24 cellular contexts compared by ENCODE assay signal in genomic region chr4:113768952-113769351, GRCh38. TPM values are rescaled to one million over a fixed set of nuclear protein-coding genes. Genes with fewer than 3 reads are reported as not detected.
A peak's percentile ranks its signal among the peaks of the same experiment; 100 is the strongest.
DNase-seq lines count a peak whose midpoint lies in the region; ATAC-seq, FAIRE-seq and TF ChIP-seq lines count a peak whose summit lies in the region.
"Had no signal": no experiment of that assay in that cellular context is flagged by ENCODE, and none has a peak within 500 bp of the region (broad histone marks: within the 10 kb centered on the region; RNA-seq: fewer than 3 reads in every experiment).

No MANE protein-coding gene starts in this region.

- H3K36me3 ChIP-seq in OCI-LY7 (ENCODE audit: insufficient read depth, low read length) (no peaks in the 10 kb centered on the region), astrocyte (ENCODE audit: insufficient read depth, low read length) (no peaks in the 10 kb centered on the region)
- H3K36me3 ChIP-seq: BE2C; BLaER1 treated with 17β-estradiol and CSF1 and Interleukin-3, amounts not matched to agents 10 nM and 100 nM had no signal

- H3K9ac ChIP-seq in astrocyte (ENCODE audit: low read length): no peak overlapping the region
- H3K9ac ChIP-seq: BLaER1 treated with 17β-estradiol and CSF1 and Interleukin-3, amounts not matched to agents 10 nM and 100 nM; GM23248 had no signal

- H2AFZ ChIP-seq in OCI-LY7 (ENCODE audit: low read length): peak overlapping the region; percentile 29; the same call in 1 of the 2 replicates
- H2AFZ ChIP-seq in astrocyte (ENCODE audit: low read depth, low read length): no peak overlapping the region
- H2AFZ ChIP-seq: GM23248 had no signal

- POLR2A ChIA-PET in activated CD4-positive, alpha-beta T cell treated with anti-CD3 and anti-CD28 coated beads for 36 hours (lab: Charles Lee): no interaction called here
- POLR2A ChIA-PET in activated CD4-positive, alpha-beta T cell treated with anti-CD3 and anti-CD28 coated beads, Interleukin-2, amount 10 ng/mL, durations not matched to agents 7 days and 5 days (lab: Charles Lee): no interaction called here
- POLR2A ChIA-PET in OCI-LY7 (lab: Charles Lee): interaction anchor here (1.3 kb wide), 1 partner anchor 12 kb away, joined by 4 read pairs; no protein-coding TSS in a partner anchor

- DNase-seq in activated CD4-positive, alpha-beta T cell treated with anti-CD3 and anti-CD28 coated beads for 36 hours: no peak
- DNase-seq in activated CD4-positive, alpha-beta T cell treated with anti-CD3 and anti-CD28 coated beads, Interleukin-2, amount 10 ng/mL, durations not matched to agents 7 days and 5 days: no peak
- DNase-seq in OCI-LY7 (ENCODE audit: low spot score) (no peak), astrocyte (ENCODE audit: low read depth) (peak; percentile 27), Calu3 (no peak), NOMO-1 treated with DMSO at 0.1 percent for 48 hours (lab: John Stamatoyannopoulos, UW; ENCODE audit: unreplicated experiment) (no peak)
- DNase-seq: AML-193; BE2C; CD4-positive, alpha-beta T cell; CD8-positive, alpha-beta memory T cell; DMS53; DMS79 treated with DMSO at 0.1 percent for 48 hours; GF-D8; GM23248; H7; HCEC 1CT had no signal

- CTCF ChIA-PET in activated CD4-positive, alpha-beta T cell treated with anti-CD3 and anti-CD28 coated beads for 36 hours (lab: Charles Lee): interaction anchor here (1.1 kb wide), 1 partner anchor 11 kb away, joined by 4 read pairs; no protein-coding TSS in a partner anchor
- CTCF ChIA-PET in activated CD4-positive, alpha-beta T cell treated with anti-CD3 and anti-CD28 coated beads, Interleukin-2, amount 10 ng/mL, durations not matched to agents 7 days and 5 days (lab: Charles Lee): interaction anchor here (1.0 kb wide), 1 partner anchor 10 kb away, joined by 3 read pairs; no protein-coding TSS in a partner anchor
- CTCF ChIA-PET in OCI-LY7 (lab: Charles Lee; ENCODE audit: unreplicated experiment): no interaction called here
- CTCF ChIA-PET in Calu3 (lab: Charles Lee): interaction anchor here (1.1 kb wide), 1 partner anchor 16 kb away, joined by 3 read pairs; no protein-coding TSS in a partner anchor

- H3K4me2 ChIP-seq in OCI-LY7 (ENCODE audit: low read length) (no peak overlapping the region), astrocyte (ENCODE audit: low read length) (no peak overlapping the region)
- H3K4me2 ChIP-seq: BLaER1 treated with 17β-estradiol and CSF1 and Interleukin-3, amounts not matched to agents 10 nM and 100 nM had no signal

- no peak overlapping the region for H3K4me3 Mint-ChIP-seq in activated CD4-positive, alpha-beta T cell treated with anti-CD3 and anti-CD28 coated beads for 36 hours
- no peak overlapping the region for H3K4me3 Mint-ChIP-seq in activated CD4-positive, alpha-beta T cell treated with anti-CD3 and anti-CD28 coated beads, Interleukin-2, amount 10 ng/mL, durations not matched to agents 7 days and 5 days
- H3K4me3 Mint-ChIP-seq in astrocyte (ENCODE audit: unreplicated experiment): no peak overlapping the region
- no peak overlapping the region for H3K4me3 Mint-ChIP-seq in Calu3 (ENCODE audit: low read depth, unreplicated experiment)
- H3K4me3 Mint-ChIP-seq: CD4-positive, alpha-beta T cell; CD8-positive, alpha-beta memory T cell had no signal

- H3K27me3 ChIP-seq in astrocyte (ENCODE audit: insufficient read depth, low read length): no peaks in the 10 kb centered on the region
- H3K27me3 ChIP-seq: BE2C; BLaER1 treated with 17β-estradiol and CSF1 and Interleukin-3, amounts not matched to agents 10 nM and 100 nM had no signal

- H3K9me3 Mint-ChIP-seq in activated CD4-positive, alpha-beta T cell treated with anti-CD3 and anti-CD28 coated beads for 36 hours (ENCODE audit: low read depth): no peaks in the 10 kb centered on the region
- H3K9me3 Mint-ChIP-seq in activated CD4-positive, alpha-beta T cell treated with anti-CD3 and anti-CD28 coated beads, Interleukin-2, amount 10 ng/mL, durations not matched to agents 7 days and 5 days: peaks cover 5% of the 10 kb centered on the region
- H3K9me3 Mint-ChIP-seq in astrocyte (ENCODE audit: unreplicated experiment) (peaks cover 5% of the 10 kb centered on the region), Calu3 (ENCODE audit: low read depth, unreplicated experiment) (no peaks in the 10 kb centered on the region)
- H3K9me3 Mint-ChIP-seq: CD4-positive, alpha-beta T cell; CD8-positive, alpha-beta memory T cell had no signal

- FAIRE-seq in astrocyte (lab: Jason Lieb, UNC): no peak
- FAIRE-seq: A204.1, GM12891, GM18507, H1 had no signal

- H3K4me3 ChIP-seq in OCI-LY7 (ENCODE audit: low read depth, low read length, poor library complexity, severe bottlenecking) (no peak overlapping the region), astrocyte (ENCODE audit: insufficient read depth, low read depth, low read length) (no peak overlapping the region)
- H3K4me3 ChIP-seq: BLaER1 treated with 17β-estradiol and CSF1 and Interleukin-3, amounts not matched to agents 10 nM and 100 nM; GM23248 had no signal

- TF ChIP-seq CTCF in OCI-LY7 (conservative IDR thresholded peaks at IDR 0.05; ENCODE audit: low read length) (no peak), astrocyte (IDR thresholded peaks at IDR 0.05; ENCODE audit: insufficient read depth, low read depth, low read length) (no peak), Calu3 (IDR thresholded peaks at IDR 0.05; ENCODE audit: unreplicated experiment) (no peak)

- H3K4me1 ChIP-seq in OCI-LY7 (ENCODE audit: insufficient read depth, low read length, poor library complexity, severe bottlenecking) (no peaks in the 10 kb centered on the region), astrocyte (ENCODE audit: insufficient read depth, low read length) (no peaks in the 10 kb centered on the region)

- no peak for ATAC-seq in activated CD4-positive, alpha-beta T cell treated with anti-CD3 and anti-CD28 coated beads for 36 hours
- ATAC-seq in GM21786 (IDR thresholded peaks at IDR 0.05; ENCODE audit: unreplicated experiment): no peak

- no peaks in the 10 kb centered on the region for H4K20me1 ChIP-seq in OCI-LY7 (ENCODE audit: insufficient read depth, low read length)
- H4K20me1 ChIP-seq in astrocyte (ENCODE audit: insufficient read depth, low read length): no peaks in the 10 kb centered on the region
- H4K20me1 ChIP-seq: BLaER1 treated with 17β-estradiol and CSF1 and Interleukin-3, amounts not matched to agents 10 nM and 100 nM had no signal

- H3K27ac ChIP-seq in OCI-LY7 (ENCODE audit: low read depth, low read length, poor library complexity, severe bottlenecking) (no peak overlapping the region), astrocyte (ENCODE audit: low read depth, low read length) (no peak overlapping the region)
- H3K27ac ChIP-seq: 22Rv1; BLaER1 treated with 17β-estradiol and CSF1 and Interleukin-3, amounts not matched to agents 10 nM and 100 nM; GM23248 had no signal

- BruUV-seq in OCI-LY7 (replicated peaks; lab: Mats Ljungman, UMichigan) (no TSS peak), Calu3 (replicated peaks; lab: Mats Ljungman, UMichigan) (no TSS peak)

- H3K27me3 Mint-ChIP-seq in activated CD4-positive, alpha-beta T cell treated with anti-CD3 and anti-CD28 coated beads for 36 hours: no peaks in the 10 kb centered on the region
- no peaks in the 10 kb centered on the region for H3K27me3 Mint-ChIP-seq in activated CD4-positive, alpha-beta T cell treated with anti-CD3 and anti-CD28 coated beads, Interleukin-2, amount 10 ng/mL, durations not matched to agents 7 days and 5 days
- H3K27me3 Mint-ChIP-seq in astrocyte (ENCODE audit: low read depth, unreplicated experiment) (no peaks in the 10 kb centered on the region), Calu3 (ENCODE audit: unreplicated experiment) (no peaks in the 10 kb centered on the region)
- H3K27me3 Mint-ChIP-seq: CD4-positive, alpha-beta T cell had no signal

- H3K36me3 Mint-ChIP-seq in activated CD4-positive, alpha-beta T cell treated with anti-CD3 and anti-CD28 coated beads for 36 hours (ENCODE audit: low read depth): no peaks in the 10 kb centered on the region
- H3K36me3 Mint-ChIP-seq in activated CD4-positive, alpha-beta T cell treated with anti-CD3 and anti-CD28 coated beads, Interleukin-2, amount 10 ng/mL, durations not matched to agents 7 days and 5 days (ENCODE audit: low read depth): no peaks in the 10 kb centered on the region
- H3K36me3 Mint-ChIP-seq in astrocyte (ENCODE audit: low read depth, unreplicated experiment) (no peaks in the 10 kb centered on the region), Calu3 (ENCODE audit: insufficient read depth, unreplicated experiment) (no peaks in the 10 kb centered on the region)
- H3K36me3 Mint-ChIP-seq: CD14-positive monocyte had no signal

- H3K27ac Mint-ChIP-seq in activated CD4-positive, alpha-beta T cell treated with anti-CD3 and anti-CD28 coated beads for 36 hours: peak overlapping the region; percentile 9
- H3K27ac Mint-ChIP-seq in activated CD4-positive, alpha-beta T cell treated with anti-CD3 and anti-CD28 coated beads, Interleukin-2, amount 10 ng/mL, durations not matched to agents 7 days and 5 days: no peak overlapping the region
- no peak overlapping the region for H3K27ac Mint-ChIP-seq in astrocyte (ENCODE audit: unreplicated experiment)
- H3K27ac Mint-ChIP-seq in Calu3 (ENCODE audit: unreplicated experiment): no peak overlapping the region
- H3K27ac Mint-ChIP-seq: CD14-positive monocyte; CD4-positive, alpha-beta T cell; CD8-positive, alpha-beta memory T cell had no signal

- intact Hi-C loops in activated CD4-positive, alpha-beta T cell treated with anti-CD3 and anti-CD28 coated beads for 36 hours (cut with DNase I, micrococcal nuclease): loop anchor here (10.0 kb wide), 3 partner anchors 136 to 1484 kb away; partner anchors contain the start of gene TIFA (in 1 of the 2)
- intact Hi-C loops in OCI-LY7 (cut with micrococcal nuclease; ENCODE audit: unreplicated experiment) (loop anchor here (10.0 kb wide), 1 partner anchor 1134 kb away; the partner anchor contains the start of genes LARP7 and ZGRF1), Calu3 (cut with micrococcal nuclease; ENCODE audit: unreplicated experiment) (no loop called here)

- H3K9me2 ChIP-seq in OCI-LY7 (ENCODE audit: insufficient read depth, low read length): no peaks in the 10 kb centered on the region

- H3K79me2 ChIP-seq in OCI-LY7 (ENCODE audit: insufficient read depth, low read depth, low read length) (no peaks in the 10 kb centered on the region), astrocyte (ENCODE audit: insufficient read depth, low read length) (no peaks in the 10 kb centered on the region)

- H3K9me3 ChIP-seq in OCI-LY7 (ENCODE audit: low read length): no peaks in the 10 kb centered on the region
- H3K9me3 ChIP-seq in astrocyte (ENCODE audit: insufficient read depth, low read depth, low read length): no peaks in the 10 kb centered on the region
- H3K9me3 ChIP-seq: BE2C had no signal

- H3K4me1 Mint-ChIP-seq in activated CD4-positive, alpha-beta T cell treated with anti-CD3 and anti-CD28 coated beads for 36 hours: peaks cover 53% of the 10 kb centered on the region
- peaks cover 26% of the 10 kb centered on the region for H3K4me1 Mint-ChIP-seq in activated CD4-positive, alpha-beta T cell treated with anti-CD3 and anti-CD28 coated beads, Interleukin-2, amount 10 ng/mL, durations not matched to agents 7 days and 5 days
- H3K4me1 Mint-ChIP-seq in astrocyte (ENCODE audit: low read depth, unreplicated experiment) (no peaks in the 10 kb centered on the region), Calu3 (ENCODE audit: low read depth, unreplicated experiment) (peaks cover 28% of the 10 kb centered on the region)

RNA-seq across cellular contexts. Expression of gene CAMK2D, which starts 7.4 kb away (rescaled TPM):
- 10 to 100 TPM; 70.3 to 71.3 TPM for total RNA-seq in activated CD4-positive, alpha-beta T cell treated with anti-CD3 and anti-CD28 coated beads for 36 hours
- 10 to 100 TPM; 37.8 to 38.5 TPM for total RNA-seq in activated CD4-positive, alpha-beta T cell treated with anti-CD3 and anti-CD28 coated beads, Interleukin-2, amount 10 ng/mL, durations not matched to agents 7 days and 5 days
- total RNA-seq in OCI-LY7 (2014; rRNA removed; shearing (Covaris generic)): 109 and 120 TPM in 2 replicates
- total RNA-seq in OCI-LY7 (2022) (104 and 119 TPM in 2 replicates), astrocyte (69.8 and 80.8 TPM in 2 replicates), Calu3 (2022) (22.1 and 28.3 TPM in 2 replicates)
